Comparison of ENCODE assay signal across 23 cellular contexts in the genomic region with DNA sequence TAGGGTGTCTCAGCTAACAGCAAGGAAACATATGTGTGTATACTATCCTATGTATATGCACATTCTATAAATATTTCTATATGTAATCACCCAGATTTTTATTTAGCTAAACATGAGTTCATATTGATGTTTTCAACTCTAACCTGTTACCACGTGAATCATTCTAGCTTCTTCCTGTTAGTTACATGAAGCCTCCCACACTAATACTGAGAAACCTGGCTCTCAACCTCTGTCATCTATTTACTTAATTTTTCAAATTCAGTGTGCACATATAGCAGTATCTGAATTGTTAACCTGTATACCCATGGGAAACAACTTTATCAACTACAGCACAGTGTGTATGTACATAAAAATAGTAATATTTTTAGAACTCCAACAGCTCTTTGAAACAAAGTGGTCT.
"Had no signal": no experiment of that assay in that cellular context is flagged by ENCODE, and none has a peak within 500 bp of the region (broad histone marks: within the 10 kb centered on the region; RNA-seq: fewer than 3 reads in every experiment).

No MANE protein-coding gene starts in this region.

- ATAC-seq: foreskin keratinocyte, gastroesophageal sphincter, heart left ventricle, left colon, left lobe of liver, left ventricle myocardium superior, lower lobe of right lung, mucosa of descending colon had no signal

- DNase-seq: dermis blood vessel endothelial cell; dorsolateral prefrontal cortex; effector CD4-positive, alpha-beta T cell; effector memory CD4-positive, alpha-beta T cell; foreskin keratinocyte; heart left ventricle; hypothalamus; immature natural killer cell; islet precursor cell; kidney; kidney glomerular epithelial cell; left colon; left ventricle myocardium superior; lower lobe of right lung; mesenchymal stem cell; mucosa of descending colon; naive B cell had no signal

- H3K27me3 ChIP-seq: esophagus muscularis mucosa, foreskin keratinocyte, gastroesophageal sphincter, hepatocyte had no signal

- H3K27ac ChIP-seq: coronary artery, dorsolateral prefrontal cortex, esophagus muscularis mucosa, foreskin keratinocyte, gastroesophageal sphincter, heart left ventricle, hepatocyte, lower lobe of right lung had no signal

- H3K4me3 ChIP-seq: coronary artery, dorsolateral prefrontal cortex, esophagus muscularis mucosa, gastroesophageal sphincter, heart left ventricle, hepatocyte, lower lobe of right lung, mucosa of descending colon had no signal

- H3K4me3 Mint-ChIP-seq: immature natural killer cell, mesothelial cell of epicardium, naive B cell had no signal

- H3K4me1 ChIP-seq: esophagus muscularis mucosa, foreskin keratinocyte, gastroesophageal sphincter, heart left ventricle, lower lobe of right lung had no signal

- H3K27ac Mint-ChIP-seq: immature natural killer cell, mesothelial cell of epicardium, naive B cell had no signal

- H3K9me3 ChIP-seq: esophagus muscularis mucosa, gastroesophageal sphincter, lower lobe of right lung, mucosa of descending colon had no signal

- H3K4me1 Mint-ChIP-seq: immature natural killer cell, mesothelial cell of epicardium, naive B cell had no signal

- H3K27me3 Mint-ChIP-seq: naive B cell had no signal
